22 cellular contexts compared by ENCODE assay signal in the genomic region with DNA sequence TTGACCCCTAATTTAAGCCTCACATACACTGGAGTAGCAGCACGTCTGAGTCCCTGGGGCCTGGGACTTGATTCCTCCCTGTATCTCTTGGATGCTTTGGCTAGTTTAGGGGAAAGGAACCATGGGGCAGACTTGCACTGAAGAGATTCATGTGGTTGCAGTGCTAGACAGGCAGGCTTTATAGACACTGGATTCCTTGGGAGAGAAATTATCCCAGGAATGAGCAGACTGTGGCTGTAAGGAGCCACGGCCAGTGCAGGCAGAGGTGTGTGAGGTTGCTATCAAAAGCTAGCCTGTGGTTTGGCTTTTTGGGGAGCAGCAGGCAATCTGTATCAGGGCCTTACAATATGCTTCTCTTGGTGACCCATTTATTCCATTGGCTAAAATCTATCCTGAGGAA. TPM values are rescaled to one million over a fixed set of nuclear protein-coding genes. Genes with fewer than 3 reads are reported as not detected.
DNase-seq lines count a peak whose midpoint lies in the region; ATAC-seq, FAIRE-seq and TF ChIP-seq lines count a peak whose summit lies in the region.
"Had no signal": no experiment of that assay in that cellular context is flagged by ENCODE, and none has a peak within 500 bp of the region (broad histone marks: within the 10 kb centered on the region; RNA-seq: fewer than 3 reads in every experiment).

No MANE protein-coding gene starts in this region.

- no TSS peak for BruUV-seq in Caco-2 (replicated peaks; lab: Mats Ljungman, UMichigan)
- no TSS peak for BruUV-seq in HepG2 (replicated peaks; lab: Mats Ljungman, UMichigan)
- BruUV-seq in Calu3 (replicated peaks; lab: Mats Ljungman, UMichigan): no TSS peak

- peak overlapping the region; percentile 64 for H3K4me2 ChIP-seq in HepG2 (ENCODE audit: low read depth, low read length)
- H3K4me2 ChIP-seq in osteoblast (ENCODE audit: insufficient read depth, low read length): no peak overlapping the region
- H3K4me2 ChIP-seq: GM23338 had no signal

- no peak overlapping the region for H2AFZ ChIP-seq in HepG2 (ENCODE audit: low read length)
- H2AFZ ChIP-seq in osteoblast (ENCODE audit: low read length): no peak overlapping the region
- H2AFZ ChIP-seq: GM23338 had no signal

- no peak for TF ChIP-seq EP300 in HepG2 (IDR thresholded peaks at IDR 0.05; ENCODE audit: low read depth in 2 of 2, low read length in 2 of 2)
- TF ChIP-seq EP300 in HepG2 (CRISPR knock-in tag; IDR thresholded peaks at IDR 0.05; ENCODE audit: borderline replicate concordance): no peak

- FAIRE-seq in HepG2 (lab: Jason Lieb, UNC): no peak
- FAIRE-seq: A204.1 had no signal

- CTCF ChIA-PET in Caco-2 (lab: Charles Lee) (interaction anchor here (0.6 kb wide), 1 partner anchor 175 kb away, joined by 4 read pairs; no protein-coding TSS in a partner anchor), HepG2 (lab: Yijun Ruan, JAX; ENCODE audit: low intra/inter-chr PET ratio, low total read pairs) (no interaction called here), Calu3 (lab: Charles Lee) (interaction anchor here (0.8 kb wide), 1 partner anchor 9 kb away, joined by 3 read pairs; no protein-coding TSS in a partner anchor)

- no peaks in the 10 kb centered on the region for H3K79me2 ChIP-seq in HepG2 (ENCODE audit: insufficient read depth, low read length)
- H3K79me2 ChIP-seq in osteoblast (ENCODE audit: insufficient read depth, low read length): no peaks in the 10 kb centered on the region

- H3K27me3 Mint-ChIP-seq in Caco-2 (ENCODE audit: insufficient read depth, unreplicated experiment) (no peaks in the 10 kb centered on the region), Calu3 (ENCODE audit: unreplicated experiment) (peaks cover 93% of the 10 kb centered on the region), immature natural killer cell (ENCODE audit: low read depth in 3 of 3) (peaks cover 2 to 13% (median 12%) of the 10 kb centered on the region in 3 donors)

- peaks cover 17% of the 10 kb centered on the region for H3K4me1 ChIP-seq in Caco-2
- H3K4me1 ChIP-seq in HepG2 (ENCODE audit: insufficient read depth, low read length): peaks cover 18% of the 10 kb centered on the region
- H3K4me1 ChIP-seq in osteoblast (ENCODE audit: insufficient read depth, low read length): no peaks in the 10 kb centered on the region
- H3K4me1 ChIP-seq: SJCRH30 had no signal

- H3K27ac ChIP-seq in HepG2 (ENCODE audit: extremely low read length, insufficient read depth, low read length) (no peak overlapping the region), osteoblast (ENCODE audit: low read depth, low read length) (no peak overlapping the region)
- H3K27ac ChIP-seq: BLaER1 treated with 17β-estradiol and CSF1 and Interleukin-3, amounts not matched to agents 10 nM and 100 nM; SJCRH30 had no signal

- H3K4me1 Mint-ChIP-seq in Caco-2 (ENCODE audit: low read depth, unreplicated experiment): peaks cover 14% of the 10 kb centered on the region
- H3K4me1 Mint-ChIP-seq in Calu3 (ENCODE audit: low read depth, unreplicated experiment): no peaks in the 10 kb centered on the region
- no peaks in the 10 kb centered on the region for H3K4me1 Mint-ChIP-seq in immature natural killer cell

- 88% methylated on average over 2 of the region's 2 CpGs for WGBS in HepG2 (ENCODE audit: low lambda C conversion rate)

- intact Hi-C loops in Caco-2 (cut with micrococcal nuclease; ENCODE audit: unreplicated experiment) (no loop called here), HepG2 (cut with micrococcal nuclease; ENCODE audit: unreplicated experiment) (no loop called here), Calu3 (cut with micrococcal nuclease; ENCODE audit: unreplicated experiment) (no loop called here)

- TF ChIP-seq CTCF in Caco-2 (IDR thresholded peaks at IDR 0.05; ENCODE audit: insufficient read depth in 1 of 2, low read depth in 1 of 2, low read length in 1 of 2, severe bottlenecking in 1 of 2, unreplicated experiment in 1 of 2) (no peak), HepG2 (CRISPR knock-in tag; IDR thresholded peaks at IDR 0.05) (no peak), osteoblast (IDR thresholded peaks at IDR 0.05; ENCODE audit: extremely low read depth, low read depth, low read length) (no peak), Calu3 (IDR thresholded peaks at IDR 0.05; ENCODE audit: unreplicated experiment) (no peak)

- H3K4me3 ChIP-seq in Caco-2 (ENCODE audit: low read depth, low read length): no peak overlapping the region
- H3K4me3 ChIP-seq in HepG2 (replicated peaks in 1 of 3; ENCODE audit: insufficient read depth in 1 of 3, low read depth in 2 of 3, low read length in 3 of 3): no peak overlapping the region
- no peak overlapping the region for H3K4me3 ChIP-seq in osteoblast (ENCODE audit: insufficient read depth, low read length)
- H3K4me3 ChIP-seq: BLaER1 treated with 17β-estradiol and CSF1 and Interleukin-3, amounts not matched to agents 10 nM and 100 nM; GM23338; MG63; SJCRH30 had no signal

- in situ Hi-C loops in HepG2 (cut with HindIII; ENCODE audit: extremely low pct_ligation_motif_present, low pct_unique_long_range_greater_than_20kb): no loop called here

- POLR2A ChIA-PET in Caco-2 (lab: Charles Lee): no interaction called here
- POLR2A ChIA-PET in HepG2 (lab: Yijun Ruan, JAX): interaction anchor here (3.0 kb wide), 1 partner anchor 20 kb away, joined by 8 read pairs; no protein-coding TSS in a partner anchor

- H3K36me3 Mint-ChIP-seq in Caco-2 (ENCODE audit: insufficient read depth, unreplicated experiment) (no peaks in the 10 kb centered on the region), Calu3 (ENCODE audit: insufficient read depth, unreplicated experiment) (no peaks in the 10 kb centered on the region), immature natural killer cell (no peaks in the 10 kb centered on the region)

- ATAC-seq in HepG2: no peak
- ATAC-seq in GM21381 (IDR thresholded peaks at IDR 0.05; ENCODE audit: unreplicated experiment): no peak
- ATAC-seq: GM23338, PC-3, SK-N-SH treated with all-trans-retinoic acid at 6 μM for 48 hours had no signal

- H3K27ac Mint-ChIP-seq in Caco-2 (ENCODE audit: unreplicated experiment) (peak overlapping the region; percentile 3), Calu3 (ENCODE audit: unreplicated experiment) (no peak overlapping the region), immature natural killer cell (no peak overlapping the region)
- H3K27ac Mint-ChIP-seq: CD4-positive, alpha-beta T cell; GM23338; H9 had no signal

- H3K9me3 ChIP-seq in Caco-2 (no peaks in the 10 kb centered on the region), HepG2 (ENCODE audit: low read length) (no peaks in the 10 kb centered on the region), osteoblast (ENCODE audit: low read depth, low read length) (no peaks in the 10 kb centered on the region)
- H3K9me3 ChIP-seq: MG63, SJCRH30 had no signal

- H4K20me1 ChIP-seq in HepG2 (ENCODE audit: insufficient read depth, low read length) (no peaks in the 10 kb centered on the region), osteoblast (ENCODE audit: insufficient read depth, low read length) (no peaks in the 10 kb centered on the region)
- H4K20me1 ChIP-seq: BLaER1 treated with 17β-estradiol and CSF1 and Interleukin-3, amounts not matched to agents 10 nM and 100 nM had no signal

- no peaks in the 10 kb centered on the region for H3K36me3 ChIP-seq in Caco-2 (ENCODE audit: control insufficient read depth, insufficient read depth, low read length)
- no peaks in the 10 kb centered on the region for H3K36me3 ChIP-seq in HepG2 (replicated peaks in 1 of 2; ENCODE audit: control insufficient read depth in 1 of 2, insufficient read depth in 2 of 2, low read length in 2 of 2)
- H3K36me3 ChIP-seq in osteoblast (ENCODE audit: insufficient read depth, low read length): no peaks in the 10 kb centered on the region
- H3K36me3 ChIP-seq: BLaER1 treated with 17β-estradiol and CSF1 and Interleukin-3, amounts not matched to agents 10 nM and 100 nM; SJCRH30 had no signal

- H3K4me3 Mint-ChIP-seq in Caco-2 (ENCODE audit: unreplicated experiment) (peak overlapping the region; percentile 0), Calu3 (ENCODE audit: low read depth, unreplicated experiment) (no peak overlapping the region), immature natural killer cell (no peak overlapping the region)
- H3K4me3 Mint-ChIP-seq: CD4-positive, alpha-beta T cell; GM23338; H9 had no signal

- H3K27me3 ChIP-seq in Caco-2 (replicated peaks; ENCODE audit: control insufficient read depth, insufficient read depth, low read length): no peaks in the 10 kb centered on the region
- H3K27me3 ChIP-seq in HepG2 (ENCODE audit: control insufficient read depth in 1 of 2, insufficient read depth in 2 of 2, low read length in 2 of 2): no peaks in the 10 kb centered on the region
- peaks cover 10% of the 10 kb centered on the region for H3K27me3 ChIP-seq in osteoblast (ENCODE audit: insufficient read depth, low read length)
- H3K27me3 ChIP-seq: BLaER1 treated with 17β-estradiol and CSF1 and Interleukin-3, amounts not matched to agents 10 nM and 100 nM; MG63; SJCRH30 had no signal

- TF ChIP-seq RAD21 in HepG2 (CRISPR knock-in tag; IDR thresholded peaks at IDR 0.05): no peak

- DNase-seq in Caco-2 (no peak), NAMALWA (ENCODE audit: low spot score) (peak; percentile 23), HepG2 (ENCODE audit: low spot score) (no peak), osteoblast (ENCODE audit: insufficient read length, low spot score, missing footprints) (peak; percentile 46), Calu3 (no peak), immature natural killer cell (no peak)
- DNase-seq in activated CD8-positive, alpha-beta memory T cell treated with anti-CD3 and anti-CD28 coated beads for 24 hours: no peak
- DNase-seq: CD4-positive, alpha-beta T cell; DMS79 treated with DMSO at 0.1 percent for 48 hours; H9; KBM-7; MG63; NCI-H1694; NCI-H2029 treated with DMSO at 0.1 percent for 48 hours; NCI-H526 treated with DMSO at 0.1 percent for 48 hours; PC-3; SJCRH30 had no signal

- H3K9ac ChIP-seq in HepG2 (ENCODE audit: insufficient read depth, low read depth, low read length): no peak overlapping the region
- H3K9ac ChIP-seq: BLaER1 treated with 17β-estradiol and CSF1 and Interleukin-3, amounts not matched to agents 10 nM and 100 nM had no signal

- no peaks in the 10 kb centered on the region for H3K9me3 Mint-ChIP-seq in Caco-2 (ENCODE audit: unreplicated experiment)
- H3K9me3 Mint-ChIP-seq in Calu3 (ENCODE audit: low read depth, unreplicated experiment): no peaks in the 10 kb centered on the region
- peaks cover 0 to 1% (median 0%) of the 10 kb centered on the region in 6 donors for H3K9me3 Mint-ChIP-seq in immature natural killer cell
- H3K9me3 Mint-ChIP-seq: CD4-positive, alpha-beta T cell; GM23338; H9 had no signal

- TF ChIP-seq POLR2A in HepG2 (IDR thresholded peaks at IDR 0.05; ENCODE audit: insufficient read depth in 1 of 2, low read depth in 2 of 2, low read length in 2 of 2): no peak

RNA-seq across cellular contexts. Expression of a gene that starts 20.5 kb away (rescaled TPM):
- total RNA-seq in Caco-2 (2022) (114 and 117 TPM in 2 replicates), HepG2 (2016; rRNA removed; fragmentation: Illumina TruSeq; extraction: Trizol) (13.1 and 20.2 TPM in 2 replicates), osteoblast (8.3 and 9.8 TPM in 2 replicates), Calu3 (2022) (12.1 and 12.9 TPM in 2 replicates)
- 12.8 and 17.7 TPM in 2 replicates for total RNA-seq in HepG2 (2016; cell fraction: cytosol; rRNA removed; fragmentation: Illumina TruSeq; extraction: Trizol; ENCODE audit: low read depth)
- total RNA-seq in HepG2 (2016; cell fraction: insoluble cytoplasmic fraction; rRNA removed; fragmentation: Illumina TruSeq; extraction: Trizol): 12.5 and 19.9 TPM in 2 replicates
- total RNA-seq in HepG2 (2016; cell fraction: membrane; rRNA removed; fragmentation: Illumina TruSeq; extraction: Trizol): 27.9 and 34.7 TPM in 2 replicates
- 17.9 and 18.7 TPM in 2 replicates for total RNA-seq in HepG2 (2016; cell fraction: nucleus; rRNA removed; fragmentation: Illumina TruSeq; extraction: Trizol)
- polyA plus RNA-seq in HepG2 (2011; rRNA removed) (11.7 and 17.0 TPM in 2 replicates), immature natural killer cell (not detected)
- polyA plus RNA-seq in HepG2 (2011; cell fraction: cytosol; rRNA removed): 13.4 and 20.2 TPM in 2 replicates
- 26.6 and 30.3 TPM in 2 replicates for polyA plus RNA-seq in HepG2 (2011; cell fraction: nucleus; rRNA removed)
- polyA plus RNA-seq in HepG2 (2012): 6.9 and 13.4 TPM in 2 replicates
- polyA plus RNA-seq in HepG2 (2016; cell fraction: cytosol; fragmentation: Illumina TruSeq; extraction: Trizol; ENCODE audit: low read depth): 29.4 and 35.3 TPM in 2 replicates
- 19.1 and 27.9 TPM in 2 replicates for polyA plus RNA-seq in HepG2 (2016; cell fraction: insoluble cytoplasmic fraction; fragmentation: Illumina TruSeq; extraction: Trizol; ENCODE audit: low read depth)
- polyA plus RNA-seq in HepG2 (2016; cell fraction: membrane; fragmentation: Illumina TruSeq; extraction: Trizol; ENCODE audit: low read depth): 43.6 and 46.2 TPM in 2 replicates
- polyA plus RNA-seq in HepG2 (2016; cell fraction: nucleus; fragmentation: Illumina TruSeq; extraction: Trizol; ENCODE audit: insufficient read depth, low read depth): 32.5 and 33.9 TPM in 2 replicates
- polyA minus RNA-seq in HepG2 (2011; rRNA and poly(A)+ RNA removed; ENCODE audit: low replicate concordance): 19.5 and 28.2 TPM in 2 replicates
- 10.5 and 12.9 TPM in 2 replicates for polyA minus RNA-seq in HepG2 (2011; cell fraction: cytosol; rRNA and poly(A)+ RNA removed)
- polyA minus RNA-seq in HepG2 (2011; cell fraction: nucleus; rRNA and poly(A)+ RNA removed): 6.4 and 6.8 TPM in 2 replicates
- total RNA-seq: CD4-positive, alpha-beta T cell; GM23338; H9 had no signal
- polyA plus RNA-seq: GM23338 had no signal

Comparison
In these comparisons a context has a peak if more than half of its experiments do, and no peak if none do; other contexts are left out.
1. DNase-seq: peak in NAMALWA (single experiment) and osteoblast (single experiment); none in Caco-2 (0 of 2), HepG2 (single experiment), Calu3 (single experiment), activated CD8-positive, alpha-beta memory T cell treated with anti-CD3 and anti-CD28 coated beads for 24 hours (single experiment) and immature natural killer cell (0 of 3).